ENCODE assay signal across 25 cellular contexts in genomic region chr3:57743511-57743910, GRCh38. TPM values are rescaled to one million over a fixed set of nuclear protein-coding genes. Genes with fewer than 3 reads are reported as not detected.
DNase-seq lines count a peak whose midpoint lies in the region; ATAC-seq, FAIRE-seq and TF ChIP-seq lines count a peak whose summit lies in the region.
"Had no signal": no experiment of that assay in that cellular context is flagged by ENCODE, and none has a peak within 500 bp of the region (broad histone marks: within the 10 kb centered on the region; RNA-seq: fewer than 3 reads in every experiment).

No MANE protein-coding gene starts in this region.

- H3K9ac ChIP-seq in IMR-90 (ENCODE audit: low read depth, low read length) (no peak overlapping the region), keratinocyte (ENCODE audit: control insufficient read depth, extremely low read depth, insufficient read depth, low read length) (no peak overlapping the region)

- no peak overlapping the region for H2BK15ac ChIP-seq in IMR-90 (ENCODE audit: low read depth, low read length)

- H2BK20ac ChIP-seq in IMR-90 (ENCODE audit: low read depth, low read length), result no peak overlapping the region

- no peak overlapping the region for H4K91ac ChIP-seq in IMR-90 (ENCODE audit: insufficient read depth, low read depth, low read length)

- DNase-seq in ELR (ENCODE audit: low read depth) (peak; percentile 77), IMR-90 (peak; percentile 54), choroid plexus epithelial cell (ENCODE audit: low read depth) (peak; percentile 12), keratinocyte (ENCODE audit: low read depth, low spot score) (no peak), Right ventricle myocardium superior (no peak), stomach (no peak), NCI-H526 treated with DMSO at 0.1 percent for 48 hours (lab: John Stamatoyannopoulos, UW) (no peak)
- DNase-seq: BE2C; CD8-positive, alpha-beta memory T cell; DMS 273 treated with DMSO at 0.1 percent for 48 hours; DMS79; H7; Karpas-422; NCI-H1092; NCI-H1436; NCI-H187 treated with DMSO at 0.1 percent for 48 hours; NCI-H2171 treated with DMSO at 0.1 percent for 48 hours; NCI-H345; NCI-H524; NCI-H774; NK-92 treated with Interleukin-12 subunit alpha and Interleukin-12 subunit beta, amount 100 ng/mL, for 24 hours; SIG-M5; T-helper 2 cell had no signal

- no peak overlapping the region for H2BK5ac ChIP-seq in IMR-90 (ENCODE audit: low read depth, low read length, poor library complexity, severe bottlenecking)

- peaks cover 1% of the 10 kb centered on the region; the same call in 1 of the 2 replicates for H3K4me1 ChIP-seq in IMR-90 (ENCODE audit: control insufficient read depth, insufficient read depth, low read length)
- peaks cover 5% of the 10 kb centered on the region for H3K4me1 ChIP-seq in keratinocyte (ENCODE audit: control insufficient read depth, extremely low read depth, insufficient read depth, low read length)
- H3K4me1 ChIP-seq in stomach, result no peaks in the 10 kb centered on the region
- H3K4me1 ChIP-seq: BE2C had no signal

- in situ Hi-C loops in IMR-90 (cut with MboI; ENCODE audit: low sequenced_read_pairs), result no loop called here

- peak; percentile 54 for ATAC-seq in IMR-90 (ENCODE audit: low read depth)
- ATAC-seq in Right ventricle myocardium superior (ENCODE audit: poor library complexity), result no peak

- no peak for TF ChIP-seq EP300 in stomach (IDR thresholded peaks at IDR 0.05)

- no peak overlapping the region for H3K56ac ChIP-seq in IMR-90 (ENCODE audit: extremely low read depth, insufficient read depth, low read length)

- H3K23ac ChIP-seq in IMR-90 (ENCODE audit: low read depth, low read length), result no peak overlapping the region

- no peak overlapping the region for H4K5ac ChIP-seq in IMR-90 (ENCODE audit: low read depth, low read length)

- FAIRE-seq in keratinocyte (lab: Jason Lieb, UNC), result peak; percentile 64
- FAIRE-seq: GM19239 had no signal

- no peak overlapping the region for H3K4me2 ChIP-seq in IMR-90 (ENCODE audit: low read depth, low read length)
- H3K4me2 ChIP-seq in keratinocyte (ENCODE audit: control insufficient read depth, extremely low read depth, insufficient read depth, low read depth, low read length), result no peak overlapping the region

- H4K20me1 ChIP-seq in IMR-90 (ENCODE audit: insufficient read depth, low read length) (no peaks in the 10 kb centered on the region), keratinocyte (ENCODE audit: control insufficient read depth, extremely low read depth, insufficient read depth, low read length) (no peaks in the 10 kb centered on the region)

- TF ChIP-seq POLR2A in IMR-90 (IDR thresholded peaks at IDR 0.05; ENCODE audit: low read depth, low read length) (no peak), stomach (IDR thresholded peaks at IDR 0.05) (no peak)

- no peak overlapping the region for H4K8ac ChIP-seq in IMR-90 (ENCODE audit: low read depth in 2 of 2, low read length in 2 of 2)

- no peak overlapping the region for H3K14ac ChIP-seq in IMR-90 (replicated peaks; ENCODE audit: low read depth, low read length)

- H3K9me1 ChIP-seq in IMR-90 (ENCODE audit: insufficient read depth, low read length) (no peaks in the 10 kb centered on the region), keratinocyte (ENCODE audit: control insufficient read depth, extremely low read depth, insufficient read depth, low read length) (no peaks in the 10 kb centered on the region)

- no peak overlapping the region for H2AK9ac ChIP-seq in IMR-90 (replicated peaks; ENCODE audit: low read depth, low read length, poor library complexity)

- CTCF ChIA-PET in IMR-90 (lab: Yijun Ruan, JAX), result interaction anchor here (0.7 to 1.4 kb wide), 2 partner anchors 15 to 29 kb away, joined by 3 read pairs; no protein-coding TSS in a partner anchor

- POLR2A ChIA-PET in IMR-90 (lab: Charles Lee; ENCODE audit: unreplicated experiment), result no interaction called here

- no peak overlapping the region for H3K27ac ChIP-seq in IMR-90 (ENCODE audit: insufficient read depth, low read length)
- no peak overlapping the region for H3K27ac ChIP-seq in keratinocyte (ENCODE audit: control insufficient read depth, insufficient read depth, low read length)
- H3K27ac ChIP-seq in stomach, result no peak overlapping the region
- H3K27ac ChIP-seq: RWPE1 had no signal

- H3K36me3 ChIP-seq in IMR-90 (ENCODE audit: control insufficient read depth, insufficient read depth, low read length), result no peaks in the 10 kb centered on the region
- H3K36me3 ChIP-seq in keratinocyte (ENCODE audit: control insufficient read depth in 2 of 2, extremely low read depth in 1 of 2, insufficient read depth in 2 of 2, low read length in 2 of 2), result no peaks in the 10 kb centered on the region
- no peaks in the 10 kb centered on the region for H3K36me3 ChIP-seq in stomach
- H3K36me3 ChIP-seq: BE2C had no signal

- H3K18ac ChIP-seq in IMR-90 (ENCODE audit: low read depth, low read length), result no peak overlapping the region

- no peak for TF ChIP-seq RAD21 in IMR-90 (IDR thresholded peaks at IDR 0.05; ENCODE audit: low read length)

- TF ChIP-seq CTCF in IMR-90 (conservative IDR thresholded peaks at IDR 0.05; ENCODE audit: low read depth, low read length), result no peak
- no peak for TF ChIP-seq CTCF in choroid plexus epithelial cell (conservative IDR thresholded peaks at IDR 0.05; ENCODE audit: low read depth, low read length)
- no peak for TF ChIP-seq CTCF in keratinocyte (optimal IDR thresholded peaks at IDR 0.05 in 1 of 3, IDR thresholded peaks at IDR 0.05 in 1 of 3, conservative IDR thresholded peaks at IDR 0.05 in 1 of 3; ENCODE audit: extremely low read depth in 1 of 3, insufficient read depth in 2 of 3, low read length in 3 of 3)
- TF ChIP-seq CTCF in stomach (IDR thresholded peaks at IDR 0.05), result no peak

- intact Hi-C loops in IMR-90 (cut with micrococcal nuclease), result no loop called here
- intact Hi-C loops in Right ventricle myocardium superior (cut with DNase I), result no loop called here
- intact Hi-C loops in stomach (cut with DNase I; ENCODE audit: low total_unique reads), result no loop called here

- H3K79me1 ChIP-seq in IMR-90 (ENCODE audit: low read depth in 1 of 2, low read length in 2 of 2), result no peaks in the 10 kb centered on the region

- dilution Hi-C loops in IMR-90 (cut with HindIII; ENCODE audit: low sequenced_read_pairs, unreplicated experiment) (no loop called here), keratinocyte (cut with MboI; ENCODE audit: extremely low pct_ligation_motif_present, low sequenced_read_pairs) (no loop called here)

- H2BK120ac ChIP-seq in IMR-90 (ENCODE audit: low read depth, low read length), result no peak overlapping the region

- H3K27me3 ChIP-seq in IMR-90 (ENCODE audit: control insufficient read depth, insufficient read depth, low read length) (no peaks in the 10 kb centered on the region), keratinocyte (ENCODE audit: control insufficient read depth, extremely low read depth, insufficient read depth, low read length) (no peaks in the 10 kb centered on the region), stomach (no peaks in the 10 kb centered on the region)
- H3K27me3 ChIP-seq: BE2C had no signal

- no peak overlapping the region for H2AK5ac ChIP-seq in IMR-90 (ENCODE audit: low read depth, low read length)

- WGBS in IMR-90 (ENCODE audit: extremely low coverage in 2 of 2, insufficient read length in 1 of 2), 2 experiments, result no CpG with 5 or more reads among the region's 1 CpG
- WGBS in stomach, 5 donors, result 75 to 91% (median 85%) methylated on average over 1 of the region's 1 CpG

- H3K4me3 ChIP-seq in IMR-90 (ENCODE audit: insufficient read depth, low read depth, low read length), result no peak overlapping the region
- no peak overlapping the region for H3K4me3 ChIP-seq in choroid plexus epithelial cell (ENCODE audit: low read depth, low read length)
- no peak overlapping the region for H3K4me3 ChIP-seq in keratinocyte (ENCODE audit: control insufficient read depth in 2 of 3, extremely low read depth in 1 of 3, insufficient read depth in 2 of 3, low read depth in 1 of 3, low read length in 3 of 3)
- no peak overlapping the region for H3K4me3 ChIP-seq in stomach

- no peak overlapping the region for H3K4ac ChIP-seq in IMR-90 (ENCODE audit: low read depth, low read length)

- H3K9me3 ChIP-seq in IMR-90 (ENCODE audit: control insufficient read depth, insufficient read depth, low read length), result no peaks in the 10 kb centered on the region
- no peaks in the 10 kb centered on the region for H3K9me3 ChIP-seq in keratinocyte (ENCODE audit: control insufficient read depth, low read depth, low read length)
- H3K9me3 ChIP-seq in stomach, result no peaks in the 10 kb centered on the region
- H3K9me3 ChIP-seq: BE2C had no signal

- no peaks in the 10 kb centered on the region for H3K79me2 ChIP-seq in keratinocyte (ENCODE audit: control insufficient read depth, insufficient read depth, low read length)

- BruUV-seq in IMR-90 (replicated peaks; lab: Mats Ljungman, UMichigan), result no TSS peak

- H2AFZ ChIP-seq in IMR-90 (replicated peaks; ENCODE audit: low read length, poor library complexity) (no peak overlapping the region), keratinocyte (ENCODE audit: control insufficient read depth, low read length) (no peak overlapping the region)

RNA-seq across cellular contexts. Expression of gene SLMAP, which starts 12.6 kb away (rescaled TPM):
- total RNA-seq in IMR-90 (2012; rRNA removed), result 26.5 and 32.2 TPM in 2 replicates
- polyA plus RNA-seq in IMR-90 (2012; rRNA removed), result 14.1 and 15.5 TPM in 2 replicates
- 5.0 and 19.4 TPM in 2 replicates for polyA plus RNA-seq in IMR-90 (2012; cell fraction: cytosol; rRNA removed)
- 10.6 and 24.7 TPM in 2 replicates for polyA plus RNA-seq in IMR-90 (2012; cell fraction: nucleus; rRNA removed; ENCODE audit: low replicate concordance)
- 44.4 to 58.0 TPM (median 53.1 TPM) in 3 replicates for polyA plus RNA-seq in keratinocyte
- polyA plus RNA-seq in keratinocyte (2011; ENCODE audit: low read depth), result 150 TPM
- 36.2 and 58.9 TPM in 2 replicates for polyA plus RNA-seq in keratinocyte (2011; cell fraction: cytosol; rRNA removed)
- polyA plus RNA-seq in keratinocyte (2011; cell fraction: nucleus; rRNA removed), result 68.3 and 79.3 TPM in 2 replicates
- polyA plus RNA-seq in keratinocyte (2012; ENCODE audit: low replicate concordance), result 37.2 and 52.5 TPM in 2 replicates
- polyA minus RNA-seq in keratinocyte, result 76.8 to 122 TPM (median 104 TPM) in 3 replicates
- 78.1 TPM for polyA minus RNA-seq in keratinocyte (2011; cell fraction: cytosol; rRNA and poly(A)+ RNA removed)
- polyA minus RNA-seq in keratinocyte (2011; cell fraction: nucleus; rRNA and poly(A)+ RNA removed), result 103 and 188 TPM in 2 replicates
- 274 TPM for total RNA-seq in Right ventricle myocardium superior
- 100 to 1,000 TPM; 123 to 534 (median 292) TPM for total RNA-seq in stomach
- polyA plus RNA-seq in stomach, result 10 to 100 TPM; 23.9 to 41.2 (median 26.7) TPM

RNA-seq across cellular contexts. Expression of gene DENND6A, which starts 50.6 kb away (rescaled TPM):
- total RNA-seq in IMR-90 (2012; rRNA removed) (9.0 and 10.3 TPM in 2 replicates), Right ventricle myocardium superior (15.0 TPM), stomach (100 to 1,000 TPM in 1 of 5 donors, 10 to 100 TPM in 2, 1 to 10 TPM in 2; 7.0 to 110 (median 27.2) TPM)
- polyA plus RNA-seq in IMR-90 (2012; rRNA removed) (3.5 and 3.8 TPM in 2 replicates), keratinocyte (13.8 to 22.8 TPM (median 21.6 TPM) in 3 replicates), stomach (10 to 100 TPM in 1 of 3 donors, 1 to 10 TPM in 2; 6.5 to 12.2 (median 8.3) TPM)
- 0.64 and 1.2 TPM in 2 replicates for polyA plus RNA-seq in IMR-90 (2012; cell fraction: cytosol; rRNA removed)
- polyA plus RNA-seq in IMR-90 (2012; cell fraction: nucleus; rRNA removed; ENCODE audit: low replicate concordance), result 1.3 and 7.0 TPM in 2 replicates
- polyA plus RNA-seq in keratinocyte (2011; ENCODE audit: low read depth), result 5.8 TPM
- 7.9 and 14.8 TPM in 2 replicates for polyA plus RNA-seq in keratinocyte (2011; cell fraction: cytosol; rRNA removed)
- polyA plus RNA-seq in keratinocyte (2011; cell fraction: nucleus; rRNA removed), result 17.2 and 18.8 TPM in 2 replicates
- 15.7 and 17.1 TPM in 2 replicates for polyA plus RNA-seq in keratinocyte (2012; ENCODE audit: low replicate concordance)
- 19.8 to 39.0 TPM (median 23.3 TPM) in 3 replicates for polyA minus RNA-seq in keratinocyte
- polyA minus RNA-seq in keratinocyte (2011; cell fraction: cytosol; rRNA and poly(A)+ RNA removed), result 9.2 TPM
- polyA minus RNA-seq in keratinocyte (2011; cell fraction: nucleus; rRNA and poly(A)+ RNA removed), result 14.2 and 36.1 TPM in 2 replicates

Comparison
In these comparisons a context has a peak if more than half of its experiments do, and no peak if none do; other contexts are left out.
1. DNase-seq: peak in ELR (single experiment), IMR-90 (single experiment) and choroid plexus epithelial cell (single experiment); none in keratinocyte (single experiment), Right ventricle myocardium superior (single experiment), stomach (single experiment) and NCI-H526 treated with DMSO at 0.1 percent for 48 hours (single experiment).